ENCODE assay signal across 26 cellular contexts in the genomic region with DNA sequence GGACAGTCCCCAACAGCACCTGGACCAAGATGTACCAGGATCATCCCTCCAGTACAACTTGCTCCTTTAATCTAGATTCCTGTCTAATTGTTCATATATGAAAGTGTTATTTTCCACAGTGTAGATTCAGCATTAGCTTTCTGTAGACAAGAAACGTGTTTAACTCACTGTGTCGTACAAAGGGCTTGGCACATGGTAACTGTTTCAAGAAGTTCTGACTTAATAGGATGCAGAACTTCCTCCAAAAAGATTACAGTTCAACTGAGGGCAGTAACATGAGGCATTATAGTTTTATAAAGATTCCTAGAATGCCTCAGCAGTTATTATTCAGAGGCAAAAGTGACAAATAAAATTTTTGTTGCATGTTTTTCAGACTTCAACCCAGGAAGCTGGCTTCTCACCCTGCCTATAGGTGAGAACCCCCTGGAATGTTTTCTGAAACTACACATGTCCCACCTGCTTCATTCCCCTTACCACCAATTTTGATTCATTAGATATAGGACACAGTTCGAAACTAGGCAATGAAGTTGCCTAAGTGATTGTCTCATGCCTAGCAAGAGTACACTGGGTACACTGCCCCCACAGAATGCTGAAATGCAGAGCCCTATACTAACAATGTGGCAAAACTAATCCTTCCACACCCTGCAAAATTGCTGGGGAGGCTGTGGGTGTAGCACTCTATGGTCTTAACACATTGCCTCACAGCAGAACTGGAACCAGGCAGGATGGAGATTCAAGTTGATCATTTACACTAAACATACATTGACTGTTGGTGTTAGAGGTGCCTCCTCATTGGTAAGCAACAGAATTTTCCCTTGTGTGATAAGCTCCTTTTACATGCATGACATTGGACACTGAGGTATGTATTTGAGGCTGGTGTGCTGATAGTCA. TPM values are rescaled to one million over a fixed set of nuclear protein-coding genes. Genes with fewer than 3 reads are reported as not detected.
DNase-seq lines count a peak whose midpoint lies in the region; ATAC-seq and TF ChIP-seq lines count a peak whose summit lies in the region.
"Had no signal": no experiment of that assay in that cellular context is flagged by ENCODE, and none has a peak within 500 bp of the region (broad histone marks: within the 10 kb centered on the region; RNA-seq: fewer than 3 reads in every experiment).

No MANE protein-coding gene starts in this region.

- intact Hi-C loops in Caco-2 (cut with micrococcal nuclease; ENCODE audit: unreplicated experiment) = loop anchor here (1.0 to 2.0 kb wide), 5 partner anchors 22 to 72 kb away; partner anchors contain the start of gene LCA5
- intact Hi-C loops in Panc1 (cut with micrococcal nuclease; ENCODE audit: unreplicated experiment) = no loop called here
- intact Hi-C loops in activated CD4-positive, alpha-beta T cell treated with anti-CD3 and anti-CD28 coated beads, Interleukin-2, amount 10 ng/mL, durations not matched to agents 24 days and 14 days (cut with micrococcal nuclease) = no loop called here

- TF ChIP-seq CTCF in Caco-2 (IDR thresholded peaks at IDR 0.05; ENCODE audit: insufficient read depth in 1 of 2, low read depth in 1 of 2, low read length in 1 of 2, severe bottlenecking in 1 of 2, unreplicated experiment in 1 of 2) = no peak
- TF ChIP-seq CTCF in Panc1 (IDR thresholded peaks at IDR 0.05) = no peak

- no peaks in the 10 kb centered on the region for H3K9me3 ChIP-seq in Caco-2
- H3K9me3 ChIP-seq in Panc1 (ENCODE audit: control insufficient read depth, insufficient read depth, low read depth, low read length) = no peaks in the 10 kb centered on the region
- H3K9me3 ChIP-seq: body of pancreas, gastroesophageal sphincter, HAP-1, spleen, upper lobe of left lung had no signal

- CTCF ChIA-PET in Caco-2 (lab: Charles Lee) = no interaction called here
- CTCF ChIA-PET in Panc1 (lab: Charles Lee) = no interaction called here

- H3K4me1 ChIP-seq in Caco-2 (peaks cover 95% of the 10 kb centered on the region), Panc1 (ENCODE audit: control insufficient read depth, insufficient read depth, low read length) (peaks cover 5% of the 10 kb centered on the region), rectal smooth muscle tissue (ENCODE audit: control insufficient read depth, insufficient read depth, low read length) (no peaks in the 10 kb centered on the region)
- H3K4me1 ChIP-seq: HAP-1, spleen, upper lobe of left lung had no signal

- H3K27me3 Mint-ChIP-seq in Caco-2 (ENCODE audit: insufficient read depth, unreplicated experiment) = no peaks in the 10 kb centered on the region
- no peaks in the 10 kb centered on the region for H3K27me3 Mint-ChIP-seq in activated CD4-positive, alpha-beta T cell treated with anti-CD3 and anti-CD28 coated beads, Interleukin-2, amount 10 ng/mL, durations not matched to agents 24 days and 14 days

- in situ Hi-C loops in Panc1 (cut with HindIII; ENCODE audit: low pct_unique_long_range_greater_than_20kb, low sequenced_read_pairs) = no loop called here

- no peak overlapping the region for H3K9ac ChIP-seq in rectal smooth muscle tissue (ENCODE audit: low read length)

- H3K36me3 ChIP-seq in Caco-2 (ENCODE audit: control insufficient read depth, insufficient read depth, low read length) = no peaks in the 10 kb centered on the region
- no peaks in the 10 kb centered on the region for H3K36me3 ChIP-seq in Panc1 (ENCODE audit: control insufficient read depth, insufficient read depth, low read length)
- H3K36me3 ChIP-seq in rectal smooth muscle tissue (ENCODE audit: control insufficient read depth, insufficient read depth, low read length) = no peaks in the 10 kb centered on the region
- H3K36me3 ChIP-seq: gastroesophageal sphincter, HAP-1, spleen, upper lobe of left lung had no signal

- H3K4me3 ChIP-seq in Caco-2 (ENCODE audit: low read depth, low read length) = no peak overlapping the region
- no peak overlapping the region for H3K4me3 ChIP-seq in Panc1 (ENCODE audit: low read depth in 2 of 2, low read length in 2 of 2)
- H3K4me3 ChIP-seq in rectal smooth muscle tissue (ENCODE audit: low read length) = peak overlapping the region; percentile 26
- H3K4me3 ChIP-seq: body of pancreas, gastroesophageal sphincter, HAP-1, spleen, upper lobe of left lung had no signal

- no peak for ATAC-seq in Panc1
- ATAC-seq in HG02973 (IDR thresholded peaks at IDR 0.05; ENCODE audit: unreplicated experiment) = no peak
- no peak for ATAC-seq in GM21447 (IDR thresholded peaks at IDR 0.05; ENCODE audit: unreplicated experiment)
- ATAC-seq: activated naive CD4-positive, alpha-beta T cell treated with anti-CD3 and anti-CD28 coated beads, Interleukin-2, amount 50 U/mL, for 72 hours; activated T-cell treated with anti-CD3 and anti-CD28 coated beads, Interleukin-2, amount 50 U/mL, for 72 hours; body of pancreas; gastroesophageal sphincter had no signal

- peak; percentile 79 to 84 for DNase-seq in Caco-2
- DNase-seq in Panc1 (ENCODE audit: low read depth, low spot score) = no peak
- peak; percentile 11 for DNase-seq in fibroblast of gingiva (ENCODE audit: low read depth)
- no peak for DNase-seq in A172 (ENCODE audit: low spot score)
- DNase-seq in activated CD4-positive, alpha-beta T cell treated with anti-CD3 and anti-CD28 coated beads, Interleukin-2, amount 10 ng/mL, durations not matched to agents 24 days and 14 days = no peak
- DNase-seq: activated T-cell treated with anti-CD3 and anti-CD28 coated beads, Interleukin-2, amount 50 U/mL, for 72 hours; body of pancreas; C1 segment of cervical spinal cord; effector CD4-positive, alpha-beta T cell; erythroblast; mammary epithelial cell; naive B cell; NCI-H187 treated with DMSO at 0.1 percent for 48 hours; NCI-H2227 treated with DMSO at 0.1 percent for 48 hours; occipital lobe; SIG-M5; spleen; stimulated activated CD4-positive, alpha-beta T cell treated with anti-CD3 and anti-CD28 coated beads, Interleukin-4, amount 100 ng/mL, for 1 hour; stimulated activated naive CD4-positive, alpha-beta T cell treated with Interleukin-2 at 50 U/mL for 16 hours; upper lobe of left lung had no signal

- H3K27ac ChIP-seq in Panc1 (ENCODE audit: low read length) (peak overlapping the region; percentile 51), rectal smooth muscle tissue (ENCODE audit: low read depth, low read length) (no peak overlapping the region)
- H3K27ac ChIP-seq: body of pancreas, gastroesophageal sphincter, spleen, upper lobe of left lung had no signal

- POLR2A ChIA-PET in Caco-2 (lab: Charles Lee) (interaction anchor here (0.6 to 2.4 kb wide), 3 partner anchors 23 to 72 kb away, joined by 4 to 15 read pairs (median 5); partner anchors contain the start of genes LCA5 and SH3BGRL2), Panc1 (lab: Charles Lee) (no interaction called here)

- peaks cover 61% of the 10 kb centered on the region for H3K4me1 Mint-ChIP-seq in Caco-2 (ENCODE audit: low read depth, unreplicated experiment)
- no peaks in the 10 kb centered on the region for H3K4me1 Mint-ChIP-seq in activated CD4-positive, alpha-beta T cell treated with anti-CD3 and anti-CD28 coated beads, Interleukin-2, amount 10 ng/mL, durations not matched to agents 24 days and 14 days
- H3K4me1 Mint-ChIP-seq: naive B cell had no signal

- peak overlapping the region; percentile 96 for H3K27ac Mint-ChIP-seq in Caco-2 (ENCODE audit: unreplicated experiment)
- no peak overlapping the region for H3K27ac Mint-ChIP-seq in activated CD4-positive, alpha-beta T cell treated with anti-CD3 and anti-CD28 coated beads, Interleukin-2, amount 10 ng/mL, durations not matched to agents 24 days and 14 days
- H3K27ac Mint-ChIP-seq: activated T-cell treated with anti-CD3 and anti-CD28 coated beads, Interleukin-2, amount 50 U/mL, for 72 hours; naive B cell had no signal

- H3K4me3 Mint-ChIP-seq in Caco-2 (ENCODE audit: unreplicated experiment) = peak overlapping the region; percentile 34
- no peak overlapping the region for H3K4me3 Mint-ChIP-seq in activated CD4-positive, alpha-beta T cell treated with anti-CD3 and anti-CD28 coated beads, Interleukin-2, amount 10 ng/mL, durations not matched to agents 24 days and 14 days
- H3K4me3 Mint-ChIP-seq: activated T-cell treated with anti-CD3 and anti-CD28 coated beads, Interleukin-2, amount 50 U/mL, for 72 hours; naive B cell had no signal

- H3K9me3 Mint-ChIP-seq in Caco-2 (ENCODE audit: unreplicated experiment) = no peaks in the 10 kb centered on the region
- no peaks in the 10 kb centered on the region for H3K9me3 Mint-ChIP-seq in activated CD4-positive, alpha-beta T cell treated with anti-CD3 and anti-CD28 coated beads, Interleukin-2, amount 10 ng/mL, durations not matched to agents 24 days and 14 days
- H3K9me3 Mint-ChIP-seq: activated naive CD4-positive, alpha-beta T cell treated with anti-CD3 and anti-CD28 coated beads, Interleukin-2, amount 50 U/mL, for 72 hours; activated T-cell treated with anti-CD3 and anti-CD28 coated beads, Interleukin-2, amount 50 U/mL, for 72 hours had no signal

- BruUV-seq in Caco-2 (replicated peaks; lab: Mats Ljungman, UMichigan) (TSS peak; percentile 62), Panc1 (replicated peaks; lab: Mats Ljungman, UMichigan) (no TSS peak)

- H3K27me3 ChIP-seq in Caco-2 (replicated peaks; ENCODE audit: control insufficient read depth, insufficient read depth, low read length) = no peaks in the 10 kb centered on the region
- H3K27me3 ChIP-seq in Panc1 (ENCODE audit: control insufficient read depth, insufficient read depth, low read length) = no peaks in the 10 kb centered on the region
- H3K27me3 ChIP-seq in rectal smooth muscle tissue (ENCODE audit: control insufficient read depth, insufficient read depth, low read length) = no peaks in the 10 kb centered on the region
- H3K27me3 ChIP-seq: body of pancreas, gastroesophageal sphincter, spleen, upper lobe of left lung had no signal

- peaks cover 25% of the 10 kb centered on the region for H3K36me3 Mint-ChIP-seq in Caco-2 (ENCODE audit: insufficient read depth, unreplicated experiment)
- H3K36me3 Mint-ChIP-seq in activated CD4-positive, alpha-beta T cell treated with anti-CD3 and anti-CD28 coated beads, Interleukin-2, amount 10 ng/mL, durations not matched to agents 24 days and 14 days (ENCODE audit: low read depth) = no peaks in the 10 kb centered on the region
- H3K36me3 Mint-ChIP-seq: activated naive CD4-positive, alpha-beta T cell treated with anti-CD3 and anti-CD28 coated beads, Interleukin-2, amount 50 U/mL, for 72 hours; naive B cell had no signal

RNA-seq across cellular contexts. Expression of gene SH3BGRL2, which starts 22.6 kb away (rescaled TPM):
- total RNA-seq in Caco-2 (2022) = 102 and 106 TPM in 2 replicates
- 8.5 TPM for total RNA-seq in Panc1 (2021; ENCODE audit: unreplicated experiment)
- polyA plus RNA-seq in Panc1 (2012; ENCODE audit: insufficient read length) = 6.1 TPM
- 1.2 and 2.3 TPM in 2 replicates for total RNA-seq in A172 (2014; rRNA removed; shearing (Covaris generic))
- 0.07 and 0.14 TPM in 2 replicates for total RNA-seq in activated CD4-positive, alpha-beta T cell treated with anti-CD3 and anti-CD28 coated beads, Interleukin-2, amount 10 ng/mL, durations not matched to agents 24 days and 14 days

Comparison
In these comparisons a context has a peak if more than half of its experiments do, and no peak if none do; other contexts are left out.
1. DNase-seq: peak in Caco-2 (2 of 2) and fibroblast of gingiva (single experiment); none in Panc1 (single experiment), A172 (single experiment) and activated CD4-positive, alpha-beta T cell treated with anti-CD3 and anti-CD28 coated beads, Interleukin-2, amount 10 ng/mL, durations not matched to agents 24 days and 14 days (single experiment).
2. RNA of gene SH3BGRL2, which starts 22.6 kb away (total RNA-seq): 102 to 106 TPM in Caco-2; 8.5 TPM in Panc1 (single experiment), 1.2 to 2.3 TPM in A172 and 0.07 to 0.14 TPM in activated CD4-positive, alpha-beta T cell treated with anti-CD3 and anti-CD28 coated beads, Interleukin-2, amount 10 ng/mL, durations not matched to agents 24 days and 14 days; every median in the first group is over 10 times any median in the second.